ENCODE assay signal across 1 cellular context in genomic region chr1:167141963-167142362, GRCh38.
TF ChIP-seq lines count a peak whose summit lies in the region.

No MANE protein-coding gene starts in this region.

TF ChIP-seq in A549, 52 proteins besides CTCF, POLR2A, EP300 and RAD21:
- TF ChIP-seq HES2 (IDR thresholded peaks at IDR 0.05) (no peak), MAFK (IDR thresholded peaks at IDR 0.05; ENCODE audit: partially characterized antibody) (peak; percentile 26)
